Comparison of ENCODE assay signal across 8 cellular contexts in the genomic region with DNA sequence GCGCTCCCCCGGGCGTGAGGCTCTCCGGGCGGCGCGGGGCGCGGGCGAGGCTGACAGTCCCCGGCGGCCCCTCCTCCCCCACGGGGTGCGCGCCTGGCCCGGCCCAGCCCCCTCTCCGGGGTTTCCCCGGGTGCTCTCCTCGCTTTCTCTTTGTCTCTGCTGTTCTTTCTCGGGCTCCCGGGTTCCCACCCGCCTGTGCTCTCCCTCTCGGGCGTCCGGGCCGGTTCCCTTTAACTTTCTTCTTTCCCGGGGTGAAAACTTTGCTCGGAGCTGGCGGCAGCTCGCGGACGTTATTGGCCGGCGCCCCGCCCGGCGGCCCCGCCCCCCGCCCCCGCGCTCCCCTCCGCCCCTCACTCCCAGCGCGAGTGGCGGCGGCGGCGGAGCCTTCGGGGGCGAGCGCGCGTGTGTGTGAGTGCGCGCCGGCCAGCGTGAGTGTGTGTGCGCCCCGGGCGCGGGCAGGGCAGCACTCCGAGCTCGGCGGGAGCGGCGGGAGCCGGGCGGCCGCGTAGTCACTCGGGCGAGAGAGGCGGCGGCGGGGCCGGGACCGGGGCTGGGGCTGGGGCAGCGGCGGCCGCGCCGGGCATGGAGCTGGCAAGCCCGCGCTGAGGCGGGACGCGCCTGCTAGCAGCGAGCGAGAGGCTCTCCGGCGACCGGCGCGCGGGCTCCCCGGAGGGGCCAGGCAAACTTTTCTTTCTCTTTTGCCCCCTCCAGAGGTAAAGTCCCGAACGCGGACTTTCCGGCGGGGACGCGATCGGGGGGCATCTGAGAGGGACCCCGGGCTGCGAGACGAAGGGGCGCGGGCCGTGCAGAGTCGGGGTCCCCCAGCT. TPM values are rescaled to one million over a fixed set of nuclear protein-coding genes. Genes with fewer than 3 reads are reported as not detected.
DNase-seq lines count a peak whose midpoint lies in the region; ATAC-seq and TF ChIP-seq lines count a peak whose summit lies in the region.

A gene (plus strand): TSS at position 353 of the 827 bp plus-strand sequence. CDS start 864 bp downstream, outside the sequence.

- no peak within 1 kb of the TSS for H3K27ac ChIP-seq in SK-N-MC

- no peaks in the 10 kb centered on the region for H3K9me3 ChIP-seq in SK-N-MC (ENCODE audit: low read depth, low read length)
- H3K9me3 ChIP-seq in skeletal muscle satellite cell (replicated peaks; ENCODE audit: low read length) = no peaks in the 10 kb centered on the region

- in situ Hi-C loops in astrocyte of the cerebellum (cut with HindIII; ENCODE audit: low sequenced_read_pairs) = no loop called here

- TF ChIP-seq CTCF in GM12875 (IDR thresholded peaks at IDR 0.05; ENCODE audit: borderline replicate concordance, insufficient read depth, low read depth, low read length) (no peak), astrocyte of the cerebellum (IDR thresholded peaks at IDR 0.05; ENCODE audit: low read depth, low read length, missing control alignments) (no peak)

- H3K4me2 ChIP-seq in skeletal muscle satellite cell (ENCODE audit: low read length) = peak within 1 kb of the TSS; percentile 80

- ATAC-seq in HG02852 (IDR thresholded peaks at IDR 0.05; ENCODE audit: unreplicated experiment) = peak; percentile 50

- H3K36me3 ChIP-seq in SK-N-MC (ENCODE audit: insufficient read depth, low read length) (no peaks in the 10 kb centered on the region), skeletal muscle satellite cell (ENCODE audit: insufficient read depth, low read length) (no peaks in the 10 kb centered on the region)

- DNase-seq in SK-N-MC (ENCODE audit: low read depth, low spot score) = no peak
- no peak for DNase-seq in astrocyte of the cerebellum (ENCODE audit: low read depth)
- no peak for DNase-seq in OCI-M2 (lab: John Stamatoyannopoulos, UW; ENCODE audit: unreplicated experiment)
- no peak for DNase-seq in H4 (ENCODE audit: low spot score)

- H3K9ac ChIP-seq in SK-N-MC (ENCODE audit: insufficient read length) = peak within 1 kb of the TSS; percentile 69
- H3K9ac ChIP-seq in skeletal muscle satellite cell (ENCODE audit: low read depth, low read length) = no peak within 1 kb of the TSS

- H3K4me3 ChIP-seq in GM12875 (ENCODE audit: low read depth, low read length) (peak within 1 kb of the TSS; percentile 58), SK-N-MC (peak within 1 kb of the TSS; percentile 89), astrocyte of the cerebellum (ENCODE audit: low read depth, low read length) (peak within 1 kb of the TSS; percentile 49), iPS-11a (ENCODE audit: low read depth, low read length) (peak within 1 kb of the TSS; percentile 37), skeletal muscle satellite cell (ENCODE audit: low read length) (peak within 1 kb of the TSS; percentile 65)

- peaks cover 48% of the 10 kb centered on the region for H3K27me3 ChIP-seq in skeletal muscle satellite cell (ENCODE audit: control insufficient read depth, insufficient read depth, low read length)

- H3K4me1 ChIP-seq in skeletal muscle satellite cell (ENCODE audit: control insufficient read depth, insufficient read depth, low read length) = peaks cover 7% of the 10 kb centered on the region

RNA-seq across cellular contexts. Expression of the gene that starts here (rescaled TPM):
- total RNA-seq in skeletal muscle satellite cell (2012; rRNA removed) = under 0.01 TPM in 2 replicates
- total RNA-seq in H4 (2014; rRNA removed; shearing (Covaris generic)) = 0.88 and 2.0 TPM in 2 replicates

Comparison
In these comparisons a context has a peak if more than half of its experiments do, and no peak if none do; other contexts are left out.
1. H3K4me3 ChIP-seq: peak in every context shown above with its lines; median percentile 89 in SK-N-MC; 65 in skeletal muscle satellite cell; 58 in GM12875; 49 in astrocyte of the cerebellum; 37 in iPS-11a.